ENCODE assay signal across 20 cellular contexts in the genomic region with DNA sequence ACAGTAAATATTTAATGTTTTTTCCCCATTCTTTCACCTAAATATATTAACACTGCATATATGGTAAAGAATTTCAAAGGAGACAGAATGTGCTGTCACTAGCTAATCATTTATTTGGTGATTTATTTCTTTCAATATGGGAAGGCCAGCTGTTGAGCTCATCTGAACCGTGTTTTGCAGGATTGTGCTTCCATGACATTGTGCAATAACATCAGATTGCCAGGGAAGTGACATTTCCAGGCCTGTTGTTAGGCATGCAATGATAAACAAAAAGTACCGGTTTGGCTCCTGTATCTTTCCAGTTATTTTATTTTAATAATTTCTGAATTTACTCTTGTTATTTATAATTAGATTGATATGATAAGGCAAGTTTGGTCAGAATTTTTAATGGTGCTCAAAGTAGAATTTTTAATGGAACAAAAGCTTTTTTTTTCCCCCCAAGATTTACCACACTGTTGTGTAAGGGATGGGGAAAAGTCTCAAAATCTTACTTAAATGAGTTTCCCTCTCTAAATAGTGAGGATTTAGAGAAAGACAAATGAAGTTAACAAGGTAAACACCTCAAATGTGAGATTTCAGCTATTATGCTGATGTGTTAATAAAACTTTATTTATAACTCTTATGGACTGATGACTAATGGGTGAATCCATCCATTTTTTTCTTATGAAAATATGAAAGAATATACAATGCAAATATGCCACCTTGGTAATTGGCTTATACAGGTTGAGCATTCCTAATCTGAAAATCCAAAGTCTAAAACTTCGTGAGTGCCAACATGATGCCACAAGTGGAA. TPM values are rescaled to one million over a fixed set of nuclear protein-coding genes. Genes with fewer than 3 reads are reported as not detected.
A peak's percentile ranks its signal among the peaks of the same experiment; 100 is the strongest.
DNase-seq lines count a peak whose midpoint lies in the region; ATAC-seq, FAIRE-seq and TF ChIP-seq lines count a peak whose summit lies in the region.
"Had no signal": no experiment of that assay in that cellular context is flagged by ENCODE, and none has a peak within 500 bp of the region (broad histone marks: within the 10 kb centered on the region; RNA-seq: fewer than 3 reads in every experiment).

No MANE protein-coding gene starts in this region.

- TF ChIP-seq CTCF in gastroesophageal sphincter (IDR thresholded peaks at IDR 0.05): no peak
- no peak for TF ChIP-seq CTCF in psoas muscle (IDR thresholded peaks at IDR 0.05)

- H3K4me1 ChIP-seq in gastroesophageal sphincter (no peaks in the 10 kb centered on the region), psoas muscle (peaks cover 18% of the 10 kb centered on the region)
- H3K4me1 ChIP-seq: adrenal gland, foreskin keratinocyte, HAP-1, lower lobe of right lung, pancreas, suprapubic skin had no signal

- TF ChIP-seq POLR2A in GM12891 (IDR thresholded peaks at IDR 0.05; ENCODE audit: low read depth, low read length): no peak
- TF ChIP-seq POLR2A in gastroesophageal sphincter (IDR thresholded peaks at IDR 0.05): no peak

- peak; percentile 62 for ATAC-seq in gastroesophageal sphincter
- ATAC-seq in psoas muscle: peak in 3 of 4 donors; percentile 42 to 59 (median 46)
- ATAC-seq in HG03095 (IDR thresholded peaks at IDR 0.05; ENCODE audit: unreplicated experiment): no peak
- ATAC-seq: activated CD4-positive, CD25-positive, alpha-beta regulatory T cell treated with anti-CD3 and anti-CD28 coated beads, Interleukin-2, amount 50 U/mL, for 24 hours; foreskin keratinocyte; lower lobe of right lung; pancreas had no signal

- TF ChIP-seq EP300 in gastroesophageal sphincter (IDR thresholded peaks at IDR 0.05): no peak

- FAIRE-seq in GM12891 (lab: Jason Lieb, UNC): peak; percentile 33
- FAIRE-seq in RCC 7860 (lab: Jason Lieb, UNC): no peak

- intact Hi-C loops in psoas muscle (cut with DNase I): loop anchor here in 1 of 2 donors (10.0 kb wide), 1 partner anchor 49 kb away; a partner anchor contains a TSS

- 60 to 73% methylated on average over 3 of the region's 3 CpGs for WGBS in gastroesophageal sphincter (ENCODE audit: low coverage in 1 of 2), 2 donors
- 38 to 46% (median 38%) methylated on average over 3 of the region's 3 CpGs for WGBS in psoas muscle, 3 donors

- DNase-seq in GM12891 (ENCODE audit: insufficient read length, low spot score): no peak
- peak; percentile 17 for DNase-seq in RCC 7860 (ENCODE audit: low spot score)
- no peak for DNase-seq in psoas muscle
- no peak for DNase-seq in NCI-H510A (lab: John Stamatoyannopoulos, UW)
- DNase-seq in NCI-H1092 (lab: John Stamatoyannopoulos, UW): no peak
- DNase-seq: cerebellar nuclear complex, foreskin keratinocyte, Kasumi-1, lower lobe of right lung, naive B cell, NCI-H1417 treated with DMSO at 0.1 percent for 48 hours, pancreas, T-helper 9 cell had no signal

- H3K27ac ChIP-seq in gastroesophageal sphincter (no peak overlapping the region), psoas muscle (peak overlapping the region; percentile 48)
- H3K27ac ChIP-seq: adrenal gland, BLaER1, foreskin keratinocyte, lower lobe of right lung, pancreas, suprapubic skin had no signal

- H3K27me3 ChIP-seq in gastroesophageal sphincter: no peaks in the 10 kb centered on the region
- H3K27me3 ChIP-seq in psoas muscle (ENCODE audit: insufficient read depth in 3 of 3, low read length in 2 of 3): no peaks in the 10 kb centered on the region
- H3K27me3 ChIP-seq: adrenal gland, BLaER1, foreskin keratinocyte, pancreas, suprapubic skin had no signal

- H3K4me3 ChIP-seq in gastroesophageal sphincter (no peak overlapping the region), psoas muscle (no peak overlapping the region)
- H3K4me3 ChIP-seq: adrenal gland, BLaER1, HAP-1, lower lobe of right lung, pancreas, suprapubic skin had no signal

- H3K36me3 ChIP-seq in gastroesophageal sphincter (peaks cover 0 to 23% of the 10 kb centered on the region in 2 donors), psoas muscle (ENCODE audit: insufficient read depth in 1 of 2, low read depth in 1 of 2) (peaks cover 0 to 7% of the 10 kb centered on the region in 2 donors)
- H3K36me3 ChIP-seq: adrenal gland, HAP-1, pancreas had no signal

- no peaks in the 10 kb centered on the region for H3K9me3 ChIP-seq in gastroesophageal sphincter
- H3K9me3 ChIP-seq in psoas muscle: peaks cover 5% of the 10 kb centered on the region
- H3K9me3 ChIP-seq: adrenal gland, BLaER1, HAP-1, lower lobe of right lung, pancreas, suprapubic skin had no signal

TF ChIP-seq in GM12891, 5 proteins besides CTCF, POLR2A, EP300 and RAD21:
- TF ChIP-seq POLR2AphosphoS5 (IDR thresholded peaks at IDR 0.05; ENCODE audit: low read depth, low read length) (no peak), POU2F2 (IDR thresholded peaks at IDR 0.05; ENCODE audit: low read depth, low read length) (no peak), PAX5 (IDR thresholded peaks at IDR 0.05; ENCODE audit: insufficient read depth, low read length, severe bottlenecking) (no peak), TAF1 (IDR thresholded peaks at IDR 0.05; ENCODE audit: low read depth, low read length) (no peak), SPI1 (IDR thresholded peaks at IDR 0.05; ENCODE audit: low read depth, low read length) (no peak)

RNA-seq across cellular contexts. Expression of a gene that starts 52.7 kb away (rescaled TPM):
- 24.4 TPM for polyA plus RNA-seq in GM12891 (2012; ENCODE audit: low read depth, missing spikeins)
- total RNA-seq in gastroesophageal sphincter (10 to 100 TPM; 19.4 to 26.6 (median 24.1) TPM), psoas muscle (10 to 100 TPM in 2 of 4 donors, 1 to 10 TPM in 2; 7.1 to 11.2 (median 9.8) TPM)
- 10 to 100 TPM in 1 of 3 donors, 1 to 10 TPM in 2; 3.2 to 10.3 (median 6.5) TPM for polyA plus RNA-seq in psoas muscle
